1 cellular context compared by ENCODE assay signal in the genomic region with DNA sequence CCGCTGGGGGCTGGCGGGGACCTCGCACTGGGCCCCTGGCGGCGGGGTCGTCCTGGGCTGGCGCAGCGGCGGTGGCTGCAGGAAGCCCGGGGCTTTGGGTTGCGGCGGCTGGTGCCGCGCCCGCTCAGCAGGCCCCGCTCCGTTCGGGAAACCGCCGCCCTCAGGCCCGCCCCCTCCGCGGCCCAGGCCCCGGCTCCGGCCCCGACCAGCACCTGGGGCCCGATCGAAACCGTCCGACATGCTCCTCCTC.
TF ChIP-seq lines count a peak whose summit lies in the region.

No MANE protein-coding gene starts in this region.

TF ChIP-seq in GM12878, 131 proteins besides CTCF, POLR2A, EP300 and RAD21:
- TF ChIP-seq BHLHE40 (IDR thresholded peaks at IDR 0.05; ENCODE audit: borderline replicate concordance in 1 of 2, low read depth in 2 of 2, low read length in 1 of 2) (peak; percentile 2 to 15; a peak in 1 of 4 replicates), IKZF1 (conservative IDR thresholded peaks at IDR 0.05) (0 out of 2 replicates have a peak, but pooled peaks have one; percentile 74), TCF3 (IDR thresholded peaks at IDR 0.05; ENCODE audit: borderline replicate concordance, insufficient read depth, low read depth, low read length) (peak; percentile 74; the same call in 1 of the 2 replicates), NFXL1 (IDR thresholded peaks at IDR 0.05; ENCODE audit: borderline replicate concordance) (peak; percentile 8; the same call in 1 of the 2 replicates), RUNX3 (IDR thresholded peaks at IDR 0.05; ENCODE audit: low read length) (peak; percentile 1; the same call in 1 of the 2 replicates), GATAD2B (conservative IDR thresholded peaks at IDR 0.05; ENCODE audit: low read depth) (peak; percentile 75; the same call in 1 of the 2 replicates), LARP7 (IDR thresholded peaks at IDR 0.05) (peak; percentile 60; the same call in 1 of the 2 replicates)
- TF ChIP-seq, protein P1, sequence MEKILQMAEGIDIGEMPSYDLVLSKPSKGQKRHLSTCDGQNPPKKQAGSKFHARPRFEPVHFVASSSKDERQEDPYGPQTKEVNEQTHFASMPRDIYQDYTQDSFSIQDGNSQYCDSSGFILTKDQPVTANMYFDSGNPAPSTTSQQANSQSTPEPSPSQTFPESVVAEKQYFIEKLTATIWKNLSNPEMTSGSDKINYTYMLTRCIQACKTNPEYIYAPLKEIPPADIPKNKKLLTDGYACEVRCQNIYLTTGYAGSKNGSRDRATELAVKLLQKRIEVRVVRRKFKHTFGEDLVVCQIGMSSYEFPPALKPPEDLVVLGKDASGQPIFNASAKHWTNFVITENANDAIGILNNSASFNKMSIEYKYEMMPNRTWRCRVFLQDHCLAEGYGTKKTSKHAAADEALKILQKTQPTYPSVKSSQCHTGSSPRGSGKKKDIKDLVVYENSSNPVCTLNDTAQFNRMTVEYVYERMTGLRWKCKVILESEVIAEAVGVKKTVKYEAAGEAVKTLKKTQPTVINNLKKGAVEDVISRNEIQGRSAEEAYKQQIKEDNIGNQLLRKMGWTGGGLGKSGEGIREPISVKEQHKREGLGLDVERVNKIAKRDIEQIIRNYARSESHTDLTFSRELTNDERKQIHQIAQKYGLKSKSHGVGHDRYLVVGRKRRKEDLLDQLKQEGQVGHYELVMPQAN (conservative IDR thresholded peaks at IDR 0.05) = 0 out of 2 replicates have a peak, but pooled peaks have one; percentile 18
